9 cellular contexts compared by ENCODE assay signal in genomic region chr10:79159785-79160184, GRCh38.
DNase-seq lines count a peak whose midpoint lies in the region; FAIRE-seq and TF ChIP-seq lines count a peak whose summit lies in the region.
"Had no signal": no experiment of that assay in that cellular context is flagged by ENCODE, and none has a peak within 500 bp of the region (broad histone marks: within the 10 kb centered on the region; RNA-seq: fewer than 3 reads in every experiment).

No MANE protein-coding gene starts in this region.

- FAIRE-seq in kidney (lab: Jason Lieb, UNC): no peak
- FAIRE-seq: keratinocyte had no signal

- H3K36me3 Mint-ChIP-seq in activated CD4-positive, alpha-beta memory T cell treated with anti-CD3 and anti-CD28 coated beads, Interleukin-2, amount 10 ng/mL, durations not matched to agents 7 days and 5 days (ENCODE audit: low read depth): no peaks in the 10 kb centered on the region

- TF ChIP-seq POLR2A in lower leg skin (IDR thresholded peaks at IDR 0.05): no peak

- no peak overlapping the region for H3K4me3 Mint-ChIP-seq in activated CD4-positive, alpha-beta memory T cell treated with anti-CD3 and anti-CD28 coated beads, Interleukin-2, amount 10 ng/mL, durations not matched to agents 7 days and 5 days

- H3K27ac ChIP-seq in kidney (ENCODE audit: low read depth in 2 of 2, low read length in 2 of 2) (peak overlapping the region; percentile 92 to 95), skin epidermis (peak overlapping the region in 17 of 21 experiments; percentile 36 to 79 (median 67))

- TF ChIP-seq CTCF in kidney (IDR thresholded peaks at IDR 0.05; ENCODE audit: borderline replicate concordance, extremely low read depth, insufficient read depth) (no peak), GM10266 (IDR thresholded peaks at IDR 0.05; ENCODE audit: control insufficient read depth, insufficient read depth, low read depth, missing control alignments) (no peak), lower leg skin (IDR thresholded peaks at IDR 0.05) (no peak)

- CTCF ChIA-PET in activated CD4-positive, alpha-beta memory T cell treated with anti-CD3 and anti-CD28 coated beads, Interleukin-2, amount 10 ng/mL, durations not matched to agents 7 days and 5 days (lab: Charles Lee): no interaction called here

- POLR2A ChIA-PET in activated CD4-positive, alpha-beta memory T cell treated with anti-CD3 and anti-CD28 coated beads, Interleukin-2, amount 10 ng/mL, durations not matched to agents 7 days and 5 days (lab: Charles Lee): no interaction called here

- H3K27ac Mint-ChIP-seq in activated CD4-positive, alpha-beta memory T cell treated with anti-CD3 and anti-CD28 coated beads, Interleukin-2, amount 10 ng/mL, durations not matched to agents 7 days and 5 days: no peak overlapping the region

- 49 to 51% methylated on average over 15 of the region's 15 CpGs for WGBS in lower leg skin, 2 donors

- H3K27me3 Mint-ChIP-seq in activated CD4-positive, alpha-beta memory T cell treated with anti-CD3 and anti-CD28 coated beads, Interleukin-2, amount 10 ng/mL, durations not matched to agents 7 days and 5 days: no peaks in the 10 kb centered on the region

- in situ Hi-C loops in ACHN (cut with HindIII; ENCODE audit: low pct_ligation_motif_present, low pct_unique_long_range_greater_than_20kb, low sequenced_read_pairs): no loop called here

- DNase-seq in GM04504 (ENCODE audit: low read depth) (peak; percentile 59), cerebellar cortex (ENCODE audit: low spot score) (peak; percentile 80), kidney (no peak), GM10266 (ENCODE audit: extremely low spot score) (no peak), lower leg skin (ENCODE audit: low spot score in 2 of 2) (no peak), ACHN (no peak)
- no peak for DNase-seq in activated CD4-positive, alpha-beta memory T cell treated with anti-CD3 and anti-CD28 coated beads, Interleukin-2, amount 10 ng/mL, durations not matched to agents 7 days and 5 days

- H3K4me3 ChIP-seq in kidney (ENCODE audit: low read length in 2 of 2) (no peak overlapping the region), skin epidermis (no peak overlapping the region), lower leg skin (ENCODE audit: low read depth, poor library complexity, severe bottlenecking) (no peak overlapping the region)

- no peaks in the 10 kb centered on the region for H3K9me3 Mint-ChIP-seq in activated CD4-positive, alpha-beta memory T cell treated with anti-CD3 and anti-CD28 coated beads, Interleukin-2, amount 10 ng/mL, durations not matched to agents 7 days and 5 days

- no peaks in the 10 kb centered on the region for H3K4me1 Mint-ChIP-seq in activated CD4-positive, alpha-beta memory T cell treated with anti-CD3 and anti-CD28 coated beads, Interleukin-2, amount 10 ng/mL, durations not matched to agents 7 days and 5 days

- intact Hi-C loops in kidney (cut with DNase I): no loop called here
- intact Hi-C loops in lower leg skin (cut with DNase I; ENCODE audit: low total_unique reads): no loop called here

- peaks cover 75 to 80% of the 10 kb centered on the region in 2 donors for H3K4me1 ChIP-seq in kidney (ENCODE audit: control insufficient read depth in 1 of 2, insufficient read depth in 1 of 2, low read depth in 1 of 2, low read length in 2 of 2)

- H3K36me3 ChIP-seq in kidney (ENCODE audit: control insufficient read depth in 1 of 2, insufficient read depth in 2 of 2, low read length in 2 of 2): peaks cover 0 to 6% of the 10 kb centered on the region in 2 donors

- H3K9me3 ChIP-seq in kidney (ENCODE audit: control insufficient read depth in 1 of 2, low read length in 2 of 2): no peaks in the 10 kb centered on the region

- peak overlapping the region in 1 of 2 donors; percentile 69 for H3K9ac ChIP-seq in kidney (ENCODE audit: low read length in 2 of 2)

Comparison
In these comparisons a context has a peak if more than half of its experiments do, and no peak if none do; other contexts are left out.
1. DNase-seq: peak in GM04504 (single experiment) and cerebellar cortex (single experiment); none in kidney (single experiment), activated CD4-positive, alpha-beta memory T cell treated with anti-CD3 and anti-CD28 coated beads, Interleukin-2, amount 10 ng/mL, durations not matched to agents 7 days and 5 days (single experiment), GM10266 (single experiment), lower leg skin (0 of 2) and ACHN (single experiment).